Comparison of ENCODE assay signal across 8 cellular contexts in the genomic region with DNA sequence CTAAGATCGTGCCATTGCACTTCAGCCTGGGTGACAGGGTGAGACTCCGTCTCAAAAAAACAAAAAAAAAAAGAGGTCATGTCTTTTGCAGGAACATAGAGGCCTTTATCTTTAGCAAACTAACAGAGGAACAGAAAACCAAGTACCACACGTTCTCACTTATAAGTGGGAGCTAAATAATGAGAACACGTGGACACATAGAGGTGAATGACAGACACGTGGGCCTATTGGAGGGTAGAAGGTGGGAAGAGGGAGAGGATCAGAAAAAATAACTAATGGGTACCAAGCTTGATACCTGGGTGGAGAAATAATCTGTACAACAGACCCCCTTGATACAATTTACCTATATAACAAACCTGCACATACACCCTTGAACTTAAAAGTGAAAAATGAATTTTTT.
"Had no signal": no experiment of that assay in that cellular context is flagged by ENCODE, and none has a peak within 500 bp of the region (broad histone marks: within the 10 kb centered on the region; RNA-seq: fewer than 3 reads in every experiment).

No MANE protein-coding gene starts in this region.

- DNase-seq: IMR-90, KBM-7, KG1 had no signal

- ATAC-seq: K562 had no signal

- H3K4me2 ChIP-seq: KMS-11 had no signal

- H3K4me3 ChIP-seq: K562 had no signal

- H3K36me3 Mint-ChIP-seq: IgD-negative memory B cell had no signal

- H3K9ac ChIP-seq: KMS-11 had no signal

- H3K27ac Mint-ChIP-seq: IgD-negative memory B cell had no signal

- H3K27me3 Mint-ChIP-seq: IgD-negative memory B cell had no signal

- H3K27ac ChIP-seq: HL-60, KMS-11 had no signal

- FAIRE-seq: HTR-8/SVneo, K562 had no signal
